ENCODE assay signal across 8 cellular contexts in genomic region chr19:46603195-46603637, GRCh38. TPM values are rescaled to one million over a fixed set of nuclear protein-coding genes. Genes with fewer than 3 reads are reported as not detected.
DNase-seq lines count a peak whose midpoint lies in the region; ATAC-seq and TF ChIP-seq lines count a peak whose summit lies in the region.

No MANE protein-coding gene starts in this region.

- H3K4me1 ChIP-seq in RWPE2 (ENCODE audit: insufficient read depth, poor library complexity, severe bottlenecking): peaks cover 4% of the 10 kb centered on the region

- DNase-seq in RWPE2 (ENCODE audit: low spot score): no peak
- no peak for DNase-seq in fibroblast of mammary gland (ENCODE audit: low read depth)
- peak; percentile 53 for DNase-seq in sciatic nerve (ENCODE audit: low spot score)
- DNase-seq in NCI-H1694 treated with DMSO at 0.1 percent for 48 hours (lab: John Stamatoyannopoulos, UW): no peak
- DNase-seq in CD1c-positive myeloid dendritic cell (ENCODE audit: extremely low spot score): no peak

- H3K9me3 ChIP-seq in RWPE2 (ENCODE audit: severe bottlenecking): peaks cover 2% of the 10 kb centered on the region

- ATAC-seq in RWPE2 (ENCODE audit: low read depth) (no peak), sciatic nerve (no peak), HG02610 (IDR thresholded peaks at IDR 0.05; ENCODE audit: unreplicated experiment) (no peak), GM21381 (IDR thresholded peaks at IDR 0.05; ENCODE audit: unreplicated experiment) (no peak)

- H3K36me3 ChIP-seq in RWPE2 (ENCODE audit: low read depth): peaks cover 42% of the 10 kb centered on the region

- H3K4me3 ChIP-seq in GM12875 (ENCODE audit: low read depth, low read length) (peak overlapping the region; percentile 97), RWPE2 (ENCODE audit: severe bottlenecking) (peak overlapping the region; percentile 99), fibroblast of mammary gland (ENCODE audit: control insufficient read depth, low read depth, low read length) (peak overlapping the region; percentile 100)

- peak overlapping the region; percentile 84 for H3K27ac ChIP-seq in RWPE2 (ENCODE audit: poor library complexity, severe bottlenecking)

- intact Hi-C loops in sciatic nerve (cut with DNase I): no loop called here

- no peaks in the 10 kb centered on the region for H3K27me3 ChIP-seq in RWPE2 (ENCODE audit: insufficient read depth, poor library complexity, severe bottlenecking)

- no peak for TF ChIP-seq CTCF in GM12875 (IDR thresholded peaks at IDR 0.05; ENCODE audit: borderline replicate concordance, insufficient read depth, low read depth, low read length)
- no peak for TF ChIP-seq CTCF in RWPE2 (IDR thresholded peaks at IDR 0.05; ENCODE audit: poor library complexity, severe bottlenecking)
- TF ChIP-seq CTCF in fibroblast of mammary gland (conservative IDR thresholded peaks at IDR 0.05; ENCODE audit: control insufficient read depth, insufficient read depth, low read depth, low read length): no peak

RNA-seq across cellular contexts. Expression of gene CALM3, which starts 2.1 kb away (rescaled TPM):
- total RNA-seq in sciatic nerve: 237 TPM

RNA-seq across cellular contexts. Expression of gene PTGIR, which starts 21.7 kb away (rescaled TPM):
- total RNA-seq in sciatic nerve: 8.0 TPM

RNA-seq across cellular contexts. Expression of gene GNG8, which starts 32.8 kb away (rescaled TPM):
- total RNA-seq in sciatic nerve: not detected

RNA-seq across cellular contexts. Expression of gene DACT3, which starts 57.8 kb away (rescaled TPM):
- 22.2 TPM for total RNA-seq in sciatic nerve
